In the genomic region with DNA sequence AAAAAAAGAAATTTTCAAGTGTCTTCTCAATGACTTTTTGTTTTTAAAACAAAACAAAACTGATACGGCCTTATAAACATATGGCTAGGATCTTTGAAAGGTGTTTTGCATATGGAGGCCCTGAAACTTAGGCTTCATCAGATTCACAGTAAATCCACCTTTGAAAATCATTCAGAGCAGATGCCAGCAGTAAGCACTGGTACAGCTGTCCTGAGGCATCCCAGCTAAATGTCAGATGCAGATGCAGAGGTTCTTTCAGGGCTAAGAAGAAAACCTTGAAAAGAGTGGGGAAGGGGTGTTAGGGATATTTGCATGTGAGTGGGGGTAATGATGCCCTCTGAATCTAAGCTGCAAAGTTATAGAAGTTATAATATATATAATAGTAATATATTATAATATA, we compare ENCODE assay signal across 28 cellular contexts. TPM values are rescaled to one million over a fixed set of nuclear protein-coding genes. Genes with fewer than 3 reads are reported as not detected.
DNase-seq lines count a peak whose midpoint lies in the region; TF ChIP-seq lines count a peak whose summit lies in the region.
"Had no signal": no experiment of that assay in that cellular context is flagged by ENCODE, and none has a peak within 500 bp of the region (broad histone marks: within the 10 kb centered on the region; RNA-seq: fewer than 3 reads in every experiment).

No MANE protein-coding gene starts in this region.

- POLR2A ChIA-PET in MCF 10A (lab: Yijun Ruan, JAX), result no interaction called here

- no peaks in the 10 kb centered on the region for H3K36me3 Mint-ChIP-seq in MCF 10A (ENCODE audit: insufficient read depth, unreplicated experiment)
- H3K36me3 Mint-ChIP-seq: activated CD8-positive, alpha-beta memory T cell treated with anti-CD3 and anti-CD28 coated beads, Interleukin-2, amount 10 ng/mL, durations not matched to agents 7 days and 5 days; IgD-negative memory B cell; mesothelial cell of epicardium had no signal

- DNase-seq in mammary epithelial cell (no peak), MCF 10A (ENCODE audit: unreplicated experiment) (no peak), SJSA1 (ENCODE audit: low read depth in 1 of 2, low spot score in 2 of 2) (no peak), myocyte (ENCODE audit: low read depth) (peak; percentile 59), tibial nerve (ENCODE audit: low spot score in 2 of 2) (no peak), SHP77 (lab: John Stamatoyannopoulos, UW) (no peak), mucosa of gallbladder (ENCODE audit: low spot score) (no peak)
- DNase-seq in activated effector memory CD4-positive, alpha-beta T cell treated with Interleukin-2 at 50 U/mL for 16 hours, result no peak
- DNase-seq: activated CD4-positive, alpha-beta T cell treated with anti-CD3 and anti-CD28 coated beads, Interleukin-2, amount 50 U/mL, for 4 hours; activated CD8-positive, alpha-beta memory T cell treated with anti-CD3 and anti-CD28 coated beads, Interleukin-2, amount 10 ng/mL, durations not matched to agents 7 days and 5 days; activated gamma-delta T cell treated with Interleukin-2 at 50 U/mL for 16 hours; activated T-cell treated with anti-CD3 and anti-CD28 coated beads, Interleukin-2, amount 50 U/mL, for 4 hours; BE2C; cerebellar nuclear complex; esophagus squamous epithelium; heart left ventricle; left ventricle myocardium superior; NCI-H1092; NCI-H1694 treated with DMSO at 0.1 percent for 48 hours; NCI-H446 treated with DMSO at 0.1 percent for 48 hours; nephron progenitor cell; small intestine; stimulated activated naive CD4-positive, alpha-beta T cell; T-helper 2 cell had no signal

- H3K9ac ChIP-seq in mammary epithelial cell (ENCODE audit: insufficient read depth, low read length), result no peak overlapping the region

- no TSS peak for BruUV-seq in mammary epithelial cell (replicated peaks; lab: Mats Ljungman, UMichigan)
- no TSS peak for BruUV-seq in MCF 10A (replicated peaks; lab: Mats Ljungman, UMichigan)

- no peak for TF ChIP-seq POLR2A in tibial nerve (IDR thresholded peaks at IDR 0.05)

- H3K27ac ChIP-seq in mammary epithelial cell (ENCODE audit: insufficient read depth, low read depth, low read length) (peak overlapping the region; percentile 65), SJSA1 (peak overlapping the region; percentile 98), tibial nerve (peak overlapping the region in 2 of 4 donors; percentile 42 to 69)
- H3K27ac ChIP-seq: esophagus squamous epithelium, heart left ventricle, suprapubic skin had no signal

- dilution Hi-C loops in mammary epithelial cell (cut with HindIII; ENCODE audit: low sequenced_read_pairs), result no loop called here

- H3K4me1 ChIP-seq in mammary epithelial cell (ENCODE audit: insufficient read depth, low read length) (peaks cover 42% of the 10 kb centered on the region), SJSA1 (replicated peaks) (peaks cover 68% of the 10 kb centered on the region), tibial nerve (peaks cover 0 to 19% (median 7%) of the 10 kb centered on the region in 4 donors)
- H3K4me1 ChIP-seq: BE2C, pancreas had no signal

- TF ChIP-seq CTCF in mammary epithelial cell (conservative IDR thresholded peaks at IDR 0.05 in 1 of 2, IDR thresholded peaks at IDR 0.05 in 1 of 2; ENCODE audit: extremely low read depth in 1 of 2, insufficient read depth in 1 of 2, low read depth in 1 of 2, low read length in 2 of 2) (no peak), MCF 10A (IDR thresholded peaks at IDR 0.05; ENCODE audit: unreplicated experiment) (no peak), tibial nerve (IDR thresholded peaks at IDR 0.05) (no peak)

- H3K4me3 ChIP-seq in mammary epithelial cell (replicated peaks in 1 of 3; ENCODE audit: insufficient read depth in 1 of 3, low read depth in 2 of 3, low read length in 3 of 3) (no peak overlapping the region), SJSA1 (no peak overlapping the region), tibial nerve (no peak overlapping the region)
- H3K4me3 ChIP-seq: esophagus squamous epithelium, heart left ventricle, pancreas, suprapubic skin had no signal

- intact Hi-C loops in mammary epithelial cell (cut with micrococcal nuclease), result no loop called here
- intact Hi-C loops in MCF 10A (cut with micrococcal nuclease), result no loop called here

- H3K27me3 Mint-ChIP-seq in MCF 10A (ENCODE audit: insufficient read depth, unreplicated experiment), result no peaks in the 10 kb centered on the region

- H3K9me3 ChIP-seq in mammary epithelial cell (replicated peaks; ENCODE audit: insufficient read depth, low read length), result no peaks in the 10 kb centered on the region
- no peaks in the 10 kb centered on the region for H3K9me3 ChIP-seq in SJSA1 (replicated peaks)
- H3K9me3 ChIP-seq in tibial nerve, result no peaks in the 10 kb centered on the region
- H3K9me3 ChIP-seq: BE2C, esophagus squamous epithelium, heart left ventricle, pancreas, suprapubic skin had no signal

- peaks cover 9% of the 10 kb centered on the region for H3K4me1 Mint-ChIP-seq in MCF 10A (ENCODE audit: insufficient read depth, unreplicated experiment)
- H3K4me1 Mint-ChIP-seq: IgD-negative memory B cell had no signal

- H3K4me2 ChIP-seq in mammary epithelial cell (ENCODE audit: insufficient read depth, low read depth, low read length), result peak overlapping the region; percentile 76

- no peaks in the 10 kb centered on the region for H3K9me3 Mint-ChIP-seq in MCF 10A (ENCODE audit: unreplicated experiment)
- H3K9me3 Mint-ChIP-seq: activated T-cell treated with anti-CD3 and anti-CD28 coated beads, Interleukin-2, amount 50 U/mL, for 4 hours; IgD-negative memory B cell; mesothelial cell of epicardium; nephron progenitor cell had no signal

- no peak overlapping the region for H3K4me3 Mint-ChIP-seq in MCF 10A (ENCODE audit: unreplicated experiment)
- H3K4me3 Mint-ChIP-seq: activated CD8-positive, alpha-beta memory T cell treated with anti-CD3 and anti-CD28 coated beads, Interleukin-2, amount 10 ng/mL, durations not matched to agents 7 days and 5 days; activated T-cell treated with anti-CD3 and anti-CD28 coated beads, Interleukin-2, amount 50 U/mL, for 4 hours; IgD-negative memory B cell; mesothelial cell of epicardium; nephron progenitor cell had no signal

- in situ Hi-C loops in mammary epithelial cell (cut with MboI; ENCODE audit: low sequenced_read_pairs in 2 of 2), result no loop called here

- WGBS in mammary epithelial cell (ENCODE audit: low coverage, missing lambda C conversion rate), result 62% methylated on average over 1 of the region's 1 CpG
- WGBS in tibial nerve, 2 donors, result 74 to 80% methylated on average over 1 of the region's 1 CpG

- no peak for TF ChIP-seq EP300 in tibial nerve (IDR thresholded peaks at IDR 0.05)

- CTCF ChIA-PET in mammary epithelial cell (lab: Charles Lee; ENCODE audit: low non-redundant PET), result interaction anchor here (0.7 kb wide), 1 partner anchor 595 kb away, joined by 4 read pairs; no protein-coding TSS in a partner anchor
- CTCF ChIA-PET in MCF 10A (lab: Yijun Ruan, JAX), result interaction anchor here (0.6 to 0.7 kb wide), 2 partner anchors 99 to 506 kb away, joined by 3 read pairs; no protein-coding TSS in a partner anchor

- no peaks in the 10 kb centered on the region for H4K20me1 ChIP-seq in mammary epithelial cell (ENCODE audit: insufficient read depth, low read length)

- no peaks in the 10 kb centered on the region for H3K79me2 ChIP-seq in mammary epithelial cell (ENCODE audit: insufficient read depth, low read length)

- H3K36me3 ChIP-seq in mammary epithelial cell (ENCODE audit: insufficient read depth, low read length), result no peaks in the 10 kb centered on the region
- H3K36me3 ChIP-seq in SJSA1, result no peaks in the 10 kb centered on the region
- no peaks in the 10 kb centered on the region for H3K36me3 ChIP-seq in tibial nerve
- H3K36me3 ChIP-seq: BE2C, esophagus squamous epithelium, heart left ventricle, pancreas, suprapubic skin had no signal

- no peak overlapping the region for H2AFZ ChIP-seq in mammary epithelial cell (ENCODE audit: low read depth, low read length)

- H3K27me3 ChIP-seq in mammary epithelial cell (ENCODE audit: insufficient read depth, low read length) (no peaks in the 10 kb centered on the region), SJSA1 (replicated peaks) (no peaks in the 10 kb centered on the region), tibial nerve (no peaks in the 10 kb centered on the region)
- H3K27me3 ChIP-seq: BE2C, esophagus squamous epithelium, heart left ventricle, pancreas, suprapubic skin had no signal

- no peak overlapping the region for H3K27ac Mint-ChIP-seq in MCF 10A (ENCODE audit: low read depth, unreplicated experiment)
- H3K27ac Mint-ChIP-seq: activated CD8-positive, alpha-beta memory T cell treated with anti-CD3 and anti-CD28 coated beads, Interleukin-2, amount 10 ng/mL, durations not matched to agents 7 days and 5 days; IgD-negative memory B cell; nephron progenitor cell had no signal

RNA-seq across cellular contexts. Expression of a gene that starts 56.2 kb away (rescaled TPM):
- total RNA-seq in mammary epithelial cell (100 to 1,000 TPM; 130 to 183 TPM), MCF 10A (2022) (117 and 135 TPM in 2 replicates), myocyte (60.5 and 62.6 TPM in 2 replicates), tibial nerve (10 to 100 TPM; 55.9 to 71.8 (median 68.4) TPM), mucosa of gallbladder (89.9 TPM)
- polyA plus RNA-seq in mammary epithelial cell, result 83.7 TPM
- polyA minus RNA-seq in mammary epithelial cell, result 154 TPM
- total RNA-seq in SJSA1 (2014; rRNA removed; shearing (Covaris generic)), result 208 and 330 TPM in 2 replicates
- polyA plus RNA-seq in myocyte (2012), result 37.0 TPM
- polyA plus RNA-seq: IgD-negative memory B cell had no signal
